ENCODE assay signal across 8 cellular contexts in the genomic region with DNA sequence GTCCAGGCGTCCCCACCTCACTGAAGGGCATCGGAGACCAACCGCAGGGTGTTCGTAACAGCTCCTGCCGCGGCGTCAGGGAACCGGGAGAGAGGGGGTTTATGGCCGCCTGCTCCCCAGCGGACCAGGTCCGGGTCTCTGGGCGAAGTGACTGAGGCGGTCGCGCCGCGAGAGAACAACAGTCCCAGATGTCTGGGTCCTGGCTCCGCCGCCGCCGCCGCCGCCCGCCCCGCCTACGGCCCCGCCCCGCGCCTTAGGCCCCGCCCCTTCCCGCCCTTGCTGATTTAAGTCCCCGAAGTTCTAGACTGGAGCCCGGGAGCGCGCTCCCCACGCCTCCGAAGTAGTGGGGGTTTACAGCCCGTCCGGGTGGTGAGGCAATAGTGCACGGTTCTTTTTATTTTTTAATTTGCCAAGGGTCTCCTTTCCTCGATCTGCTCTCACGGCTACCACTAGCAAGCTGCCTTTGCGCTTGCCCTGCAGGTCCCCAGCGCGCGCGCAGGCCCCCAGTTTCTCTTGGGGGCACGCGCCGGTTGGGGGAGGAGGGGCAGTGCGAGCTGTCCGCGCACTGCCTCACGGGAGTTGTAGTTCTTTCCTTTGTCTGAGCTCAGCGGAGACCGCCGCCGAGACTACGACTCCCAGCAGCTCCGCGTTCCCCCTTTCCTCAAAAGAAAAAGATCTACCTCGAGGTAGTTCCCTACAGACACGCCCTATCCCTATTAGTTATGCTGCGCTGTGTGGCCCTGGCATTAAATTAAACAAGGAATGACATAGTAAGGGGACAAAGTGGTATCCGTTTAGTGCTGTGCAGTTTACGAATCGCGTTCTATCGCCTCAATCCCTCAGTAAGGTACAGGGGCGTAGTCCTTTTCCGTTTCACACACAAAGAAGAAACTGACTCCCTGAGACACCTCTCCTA. TPM values are rescaled to one million over a fixed set of nuclear protein-coding genes. Genes with fewer than 3 reads are reported as not detected.
DNase-seq lines count a peak whose midpoint lies in the region; ATAC-seq and TF ChIP-seq lines count a peak whose summit lies in the region.

A gene (minus strand): TSS at position 190 of the 916 bp plus-strand sequence. CDS start 272 bp downstream, outside the sequence.

- DNase-seq in GM10248 (ENCODE audit: extremely low spot score) (peak; percentile 96), NCI-H1092 (lab: John Stamatoyannopoulos, UW) (peak; percentile 98), SK-N-SH (peak; percentile 93), glomerular visceral epithelial cell (ENCODE audit: extremely low spot score) (peak; percentile 94), occipital lobe (lab: John Stamatoyannopoulos, UW) (peak; percentile 90)
- peak; percentile 87 to 93 for DNase-seq in activated naive CD4-positive, alpha-beta T cell treated with anti-CD3 and anti-CD28 coated beads, Interleukin-2, amount 50 U/mL, for 72 hours (ENCODE audit: low spot score in 2 of 2)

- no peaks in the 10 kb centered on the region for H3K9me3 Mint-ChIP-seq in activated naive CD4-positive, alpha-beta T cell treated with anti-CD3 and anti-CD28 coated beads, Interleukin-2, amount 50 U/mL, for 72 hours

- H2AFZ ChIP-seq in SK-N-SH (ENCODE audit: low read depth): peak within 1 kb of the TSS; percentile 96

- H3K9ac ChIP-seq in SK-N-SH: peak within 1 kb of the TSS; percentile 74

- TF ChIP-seq EP300 in SK-N-SH (IDR thresholded peaks at IDR 0.05; ENCODE audit: borderline replicate concordance in 1 of 2, low read depth in 1 of 2, low read length in 1 of 2): no peak

- H3K79me2 ChIP-seq in SK-N-SH (ENCODE audit: insufficient read depth): peaks cover 28% of the 10 kb centered on the region

- no peaks in the 10 kb centered on the region for H3K9me3 ChIP-seq in SK-N-SH

- H3K4me3 ChIP-seq in SK-N-SH (ENCODE audit: low read depth in 2 of 2, low read length in 1 of 2): peak within 1 kb of the TSS; percentile 80 to 99

- peaks cover 0 to 8% of the 10 kb centered on the region in 2 donors for H3K36me3 Mint-ChIP-seq in activated naive CD4-positive, alpha-beta T cell treated with anti-CD3 and anti-CD28 coated beads, Interleukin-2, amount 50 U/mL, for 72 hours

- TF ChIP-seq RAD21 in SK-N-SH (IDR thresholded peaks at IDR 0.05; ENCODE audit: low read length): no peak

- WGBS in SK-N-SH (ENCODE audit: low lambda C conversion rate): under 1% methylated on average over 37 of the region's 71 CpGs

- peaks cover 4% of the 10 kb centered on the region for H3F3A ChIP-seq in SK-N-SH (replicated peaks; ENCODE audit: insufficient read depth)

- peak within 1 kb of the TSS; percentile 82 for H3K4me2 ChIP-seq in SK-N-SH

- CTCF ChIA-PET in GM10248 (lab: Yijun Ruan, JAX): interaction anchor here (1.2 to 2.1 kb wide), 5 partner anchors 9 to 143 kb away, joined by 3 to 11 read pairs (median 5); no protein-coding TSS in a partner anchor
- CTCF ChIA-PET in SK-N-SH (lab: Yijun Ruan, JAX): interaction anchor here (1.0 to 3.3 kb wide), 10 partner anchors 9 to 133 kb away, joined by 3 to 33 read pairs (median 4); no protein-coding TSS in a partner anchor

- TF ChIP-seq CTCF in GM10248 (IDR thresholded peaks at IDR 0.05; ENCODE audit: control extremely low read depth, extremely low read depth, low read depth, missing control alignments) (no peak), SK-N-SH (IDR thresholded peaks at IDR 0.05) (no peak)

- peak; percentile 96 for ATAC-seq in HG02610 (IDR thresholded peaks at IDR 0.05; ENCODE audit: unreplicated experiment)
- ATAC-seq in activated naive CD4-positive, alpha-beta T cell treated with anti-CD3 and anti-CD28 coated beads, Interleukin-2, amount 50 U/mL, for 72 hours: peak; percentile 89 to 92

- peak within 1 kb of the TSS; percentile 82 to 100 for H3K27ac Mint-ChIP-seq in activated naive CD4-positive, alpha-beta T cell treated with anti-CD3 and anti-CD28 coated beads, Interleukin-2, amount 50 U/mL, for 72 hours

- no peaks in the 10 kb centered on the region for H3K36me3 ChIP-seq in SK-N-SH (replicated peaks in 1 of 2; ENCODE audit: control insufficient read depth in 1 of 2, insufficient read depth in 2 of 2, low read length in 1 of 2)

- H4K20me1 ChIP-seq in SK-N-SH (ENCODE audit: insufficient read depth): no peaks in the 10 kb centered on the region

- no peaks in the 10 kb centered on the region for H3K9me2 ChIP-seq in SK-N-SH

- H3K4me1 ChIP-seq in SK-N-SH (ENCODE audit: control insufficient read depth in 1 of 2, insufficient read depth in 2 of 2, low read depth in 1 of 2, low read length in 1 of 2): peaks cover 2 to 6% of the 10 kb centered on the region in 2 experiments; a peak in 3 of 4 replicates

- peak within 1 kb of the TSS; percentile 67 to 94 for H3K27ac ChIP-seq in SK-N-SH (ENCODE audit: low read depth in 2 of 2, low read length in 1 of 2)
- H3K27ac ChIP-seq in temporal lobe (ENCODE audit: low read depth, low read length): peak within 1 kb of the TSS; percentile 56

- H3K27me3 ChIP-seq in SK-N-SH (ENCODE audit: insufficient read depth): no peaks in the 10 kb centered on the region

- POLR2A ChIA-PET in GM10248 (lab: Yijun Ruan, JAX) (no interaction called here), SK-N-SH (lab: Yijun Ruan, JAX) (interaction anchor here (0.6 to 1.7 kb wide), 10 partner anchors 9 to 532 kb away, joined by 3 to 8 read pairs (median 3); a partner anchor contains a TSS)

TF ChIP-seq in SK-N-SH, 30 proteins besides CTCF, POLR2A, EP300 and RAD21 (continues in another document):
- TF ChIP-seq SMC3 (IDR thresholded peaks at IDR 0.05; ENCODE audit: low read depth, low read length) (no peak), CHD2 (IDR thresholded peaks at IDR 0.05; ENCODE audit: low read length, partially characterized antibody) (peak; percentile 90), MXI1 (IDR thresholded peaks at IDR 0.05; ENCODE audit: low read depth, low read length) (peak; percentile 76; the same call in 1 of the 2 replicates), TEAD4 (IDR thresholded peaks at IDR 0.05; ENCODE audit: borderline replicate concordance, insufficient read depth) (no peak), SIN3A (IDR thresholded peaks at IDR 0.05; ENCODE audit: borderline replicate concordance, low read depth, low read length) (peak; percentile 49; the same call in 1 of the 2 replicates), TCF12 (IDR thresholded peaks at IDR 0.05) (peak; percentile 30; the same call in 1 of the 2 replicates), POLR2AphosphoS5 (IDR thresholded peaks at IDR 0.05; ENCODE audit: low read depth, low read length) (peak; percentile 61)
- TF ChIP-seq, protein P1, sequence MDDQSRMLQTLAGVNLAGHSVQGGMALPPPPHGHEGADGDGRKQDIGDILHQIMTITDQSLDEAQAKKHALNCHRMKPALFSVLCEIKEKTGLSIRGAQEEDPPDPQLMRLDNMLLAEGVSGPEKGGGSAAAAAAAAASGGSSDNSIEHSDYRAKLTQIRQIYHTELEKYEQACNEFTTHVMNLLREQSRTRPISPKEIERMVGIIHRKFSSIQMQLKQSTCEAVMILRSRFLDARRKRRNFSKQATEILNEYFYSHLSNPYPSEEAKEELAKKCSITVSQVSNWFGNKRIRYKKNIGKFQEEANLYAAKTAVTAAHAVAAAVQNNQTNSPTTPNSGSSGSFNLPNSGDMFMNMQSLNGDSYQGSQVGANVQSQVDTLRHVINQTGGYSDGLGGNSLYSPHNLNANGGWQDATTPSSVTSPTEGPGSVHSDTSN (IDR thresholded peaks at IDR 0.05): peak; percentile 16; the same call in 1 of the 2 replicates
- TF ChIP-seq, protein P2, sequence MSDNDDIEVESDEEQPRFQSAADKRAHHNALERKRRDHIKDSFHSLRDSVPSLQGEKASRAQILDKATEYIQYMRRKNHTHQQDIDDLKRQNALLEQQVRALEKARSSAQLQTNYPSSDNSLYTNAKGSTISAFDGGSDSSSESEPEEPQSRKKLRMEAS (IDR thresholded peaks at IDR 0.05; ENCODE audit: low read depth): peak; percentile 91
- TF ChIP-seq, protein P3, sequence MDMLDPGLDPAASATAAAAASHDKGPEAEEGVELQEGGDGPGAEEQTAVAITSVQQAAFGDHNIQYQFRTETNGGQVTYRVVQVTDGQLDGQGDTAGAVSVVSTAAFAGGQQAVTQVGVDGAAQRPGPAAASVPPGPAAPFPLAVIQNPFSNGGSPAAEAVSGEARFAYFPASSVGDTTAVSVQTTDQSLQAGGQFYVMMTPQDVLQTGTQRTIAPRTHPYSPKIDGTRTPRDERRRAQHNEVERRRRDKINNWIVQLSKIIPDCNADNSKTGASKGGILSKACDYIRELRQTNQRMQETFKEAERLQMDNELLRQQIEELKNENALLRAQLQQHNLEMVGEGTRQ (IDR thresholded peaks at IDR 0.05; ENCODE audit: borderline replicate concordance, low read depth, low read length): 0 out of 2 replicates have a peak, but pooled peaks have one; percentile 13
- TF ChIP-seq, protein P4, sequence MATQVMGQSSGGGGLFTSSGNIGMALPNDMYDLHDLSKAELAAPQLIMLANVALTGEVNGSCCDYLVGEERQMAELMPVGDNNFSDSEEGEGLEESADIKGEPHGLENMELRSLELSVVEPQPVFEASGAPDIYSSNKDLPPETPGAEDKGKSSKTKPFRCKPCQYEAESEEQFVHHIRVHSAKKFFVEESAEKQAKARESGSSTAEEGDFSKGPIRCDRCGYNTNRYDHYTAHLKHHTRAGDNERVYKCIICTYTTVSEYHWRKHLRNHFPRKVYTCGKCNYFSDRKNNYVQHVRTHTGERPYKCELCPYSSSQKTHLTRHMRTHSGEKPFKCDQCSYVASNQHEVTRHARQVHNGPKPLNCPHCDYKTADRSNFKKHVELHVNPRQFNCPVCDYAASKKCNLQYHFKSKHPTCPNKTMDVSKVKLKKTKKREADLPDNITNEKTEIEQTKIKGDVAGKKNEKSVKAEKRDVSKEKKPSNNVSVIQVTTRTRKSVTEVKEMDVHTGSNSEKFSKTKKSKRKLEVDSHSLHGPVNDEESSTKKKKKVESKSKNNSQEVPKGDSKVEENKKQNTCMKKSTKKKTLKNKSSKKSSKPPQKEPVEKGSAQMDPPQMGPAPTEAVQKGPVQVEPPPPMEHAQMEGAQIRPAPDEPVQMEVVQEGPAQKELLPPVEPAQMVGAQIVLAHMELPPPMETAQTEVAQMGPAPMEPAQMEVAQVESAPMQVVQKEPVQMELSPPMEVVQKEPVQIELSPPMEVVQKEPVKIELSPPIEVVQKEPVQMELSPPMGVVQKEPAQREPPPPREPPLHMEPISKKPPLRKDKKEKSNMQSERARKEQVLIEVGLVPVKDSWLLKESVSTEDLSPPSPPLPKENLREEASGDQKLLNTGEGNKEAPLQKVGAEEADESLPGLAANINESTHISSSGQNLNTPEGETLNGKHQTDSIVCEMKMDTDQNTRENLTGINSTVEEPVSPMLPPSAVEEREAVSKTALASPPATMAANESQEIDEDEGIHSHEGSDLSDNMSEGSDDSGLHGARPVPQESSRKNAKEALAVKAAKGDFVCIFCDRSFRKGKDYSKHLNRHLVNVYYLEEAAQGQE (IDR thresholded peaks at IDR 0.05; ENCODE audit: low read depth, low read length): no peak

RNA-seq across cellular contexts. Expression of the gene that starts here (rescaled TPM):
- polyA plus RNA-seq in SK-N-SH (2012; rRNA removed): 0.90 and 1.0 TPM in 2 replicates
- 1.2 and 1.4 TPM in 2 replicates for polyA plus RNA-seq in SK-N-SH (2012; cell fraction: cytosol; rRNA removed)
- 1.4 and 1.6 TPM in 2 replicates for polyA plus RNA-seq in SK-N-SH (2012; cell fraction: nucleus; rRNA removed)
- 10 to 100 TPM; 10.8 to 20.8 TPM for total RNA-seq in activated naive CD4-positive, alpha-beta T cell treated with anti-CD3 and anti-CD28 coated beads, Interleukin-2, amount 50 U/mL, for 72 hours
- total RNA-seq in occipital lobe (182 TPM), temporal lobe (193 TPM)

Comparison
In these comparisons a context has a peak if more than half of its experiments do, and no peak if none do; other contexts are left out.
1. Peak in every context shown above with its lines: DNase-seq, ATAC-seq, H3K4me3 ChIP-seq and H3K27ac ChIP-seq.